Comparison of ENCODE assay signal across 22 cellular contexts in the genomic region with DNA sequence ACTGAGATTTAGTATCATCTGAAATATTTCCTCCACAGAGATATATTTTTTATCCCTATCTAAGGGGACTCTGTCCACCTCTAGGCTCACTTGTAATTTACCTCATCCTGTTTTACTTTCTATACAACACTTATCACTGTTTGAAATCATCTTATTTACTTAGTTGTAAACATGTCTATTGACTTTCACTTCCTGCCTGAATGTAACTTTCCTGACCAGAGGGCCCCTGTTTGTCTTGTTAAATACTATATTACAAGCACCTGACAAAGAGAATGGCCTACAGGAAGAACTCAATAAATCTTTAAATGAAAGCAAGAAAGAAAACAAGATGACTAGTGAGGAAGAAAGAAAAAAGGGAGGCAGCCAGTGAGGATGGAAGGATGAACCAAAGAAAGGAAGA.
DNase-seq lines count a peak whose midpoint lies in the region; ATAC-seq and TF ChIP-seq lines count a peak whose summit lies in the region.
"Had no signal": no experiment of that assay in that cellular context is flagged by ENCODE, and none has a peak within 500 bp of the region (broad histone marks: within the 10 kb centered on the region; RNA-seq: fewer than 3 reads in every experiment).

No MANE protein-coding gene starts in this region.

- H4K20me1 ChIP-seq in smooth muscle cell (ENCODE audit: low read depth) = no peaks in the 10 kb centered on the region

- H2AFZ ChIP-seq in mesenchymal stem cell (ENCODE audit: low read depth, low read length) (no peak overlapping the region), smooth muscle cell (ENCODE audit: low read depth) (no peak overlapping the region)

- H3K27ac ChIP-seq in mesenchymal stem cell (ENCODE audit: low read length, poor library complexity, severe bottlenecking) = no peak overlapping the region
- H3K27ac ChIP-seq in smooth muscle cell (ENCODE audit: low read depth) = no peak overlapping the region
- H3K27ac ChIP-seq: Peyer's patch had no signal

- no peak overlapping the region for H2BK12ac ChIP-seq in mesenchymal stem cell (ENCODE audit: low read length in 2 of 2)

- no peaks in the 10 kb centered on the region for H3K36me3 ChIP-seq in mesenchymal stem cell (ENCODE audit: control insufficient read depth in 1 of 2, insufficient read depth in 2 of 2, low read depth in 1 of 2, low read length in 2 of 2)
- H3K36me3 ChIP-seq in smooth muscle cell (ENCODE audit: low read depth) = no peaks in the 10 kb centered on the region
- H3K36me3 ChIP-seq: MG63, Peyer's patch had no signal

- no peaks in the 10 kb centered on the region for H3K79me2 ChIP-seq in smooth muscle cell (ENCODE audit: low read depth)

- H3K4me3 ChIP-seq in LNCaP clone FGC (ENCODE audit: low read depth, low read length) = no peak overlapping the region
- H3K4me3 ChIP-seq in mesenchymal stem cell (ENCODE audit: insufficient read depth in 1 of 2, low read depth in 1 of 2, low read length in 2 of 2) = no peak overlapping the region
- H3K4me3 ChIP-seq in smooth muscle cell = no peak overlapping the region
- H3K4me3 ChIP-seq: MG63, Peyer's patch had no signal

- no peak overlapping the region for H4K8ac ChIP-seq in mesenchymal stem cell (ENCODE audit: low read length)

- H2BK15ac ChIP-seq in mesenchymal stem cell (ENCODE audit: low read depth, poor library complexity, severe bottlenecking) = no peak overlapping the region

- H3K9me3 ChIP-seq in mesenchymal stem cell (ENCODE audit: control insufficient read depth, low read length) (no peaks in the 10 kb centered on the region), smooth muscle cell (replicated peaks; ENCODE audit: low read depth) (no peaks in the 10 kb centered on the region)
- H3K9me3 ChIP-seq: MG63, Peyer's patch had no signal

- H3K36me3 Mint-ChIP-seq in stimulated activated effector memory CD8-positive, alpha-beta T cell treated with anti-CD3 and anti-CD28 coated beads, Interleukin-12 subunit alpha, Interleukin-12 subunit beta, amount 100 ng/mL, for 72 hours = no peaks in the 10 kb centered on the region
- H3K36me3 Mint-ChIP-seq in HFFc6 (ENCODE audit: low read depth) = no peaks in the 10 kb centered on the region

- H3K4me3 Mint-ChIP-seq in stimulated activated effector memory CD8-positive, alpha-beta T cell treated with anti-CD3 and anti-CD28 coated beads, Interleukin-12 subunit alpha, Interleukin-12 subunit beta, amount 100 ng/mL, for 72 hours = no peak overlapping the region
- no peak overlapping the region for H3K4me3 Mint-ChIP-seq in HFFc6

- H3K4me1 ChIP-seq in mesenchymal stem cell (ENCODE audit: control insufficient read depth, insufficient read depth, low read depth, low read length) (no peaks in the 10 kb centered on the region), smooth muscle cell (ENCODE audit: low read depth) (no peaks in the 10 kb centered on the region)
- H3K4me1 ChIP-seq: Peyer's patch had no signal

- H3K9me3 Mint-ChIP-seq in stimulated activated effector memory CD8-positive, alpha-beta T cell treated with anti-CD3 and anti-CD28 coated beads, Interleukin-12 subunit alpha, Interleukin-12 subunit beta, amount 100 ng/mL, for 72 hours = peaks cover 19% of the 10 kb centered on the region
- H3K9me3 Mint-ChIP-seq in HFFc6 = peaks cover 15% of the 10 kb centered on the region

- H3K27me3 Mint-ChIP-seq in HFFc6 (ENCODE audit: insufficient read depth) = peaks cover 2% of the 10 kb centered on the region; the same call in 1 of the 2 replicates

- H3F3A ChIP-seq in smooth muscle cell (ENCODE audit: low read depth) = no peaks in the 10 kb centered on the region

- H3K9ac ChIP-seq in mesenchymal stem cell (ENCODE audit: low read length) = no peak overlapping the region
- H3K9ac ChIP-seq in smooth muscle cell (ENCODE audit: low read depth) = no peak overlapping the region

- H3K4ac ChIP-seq in mesenchymal stem cell (ENCODE audit: low read depth in 1 of 2, low read length in 2 of 2) = no peak overlapping the region

- H4K91ac ChIP-seq in mesenchymal stem cell (ENCODE audit: low read length) = no peak overlapping the region

- ATAC-seq in stimulated activated effector memory CD8-positive, alpha-beta T cell treated with anti-CD3 and anti-CD28 coated beads, Interleukin-12 subunit alpha, Interleukin-12 subunit beta, amount 100 ng/mL, for 72 hours = no peak

- no peak overlapping the region for H2BK5ac ChIP-seq in mesenchymal stem cell (ENCODE audit: low read depth, low read length, poor library complexity, severe bottlenecking)

- H3K14ac ChIP-seq in mesenchymal stem cell (ENCODE audit: low read length in 2 of 2) = no peak overlapping the region

- H3K27ac Mint-ChIP-seq in stimulated activated effector memory CD8-positive, alpha-beta T cell treated with anti-CD3 and anti-CD28 coated beads, Interleukin-12 subunit alpha, Interleukin-12 subunit beta, amount 100 ng/mL, for 72 hours = no peak overlapping the region
- H3K27ac Mint-ChIP-seq in HFFc6 = no peak overlapping the region

- no peak overlapping the region for H2AK5ac ChIP-seq in mesenchymal stem cell (ENCODE audit: low read length, severe bottlenecking)

- H3K4me2 ChIP-seq in mesenchymal stem cell (ENCODE audit: low read length, poor library complexity, severe bottlenecking) = no peak overlapping the region
- no peak overlapping the region for H3K4me2 ChIP-seq in smooth muscle cell

- H3K23ac ChIP-seq in mesenchymal stem cell (ENCODE audit: low read length in 2 of 2) = no peak overlapping the region

- H3K27me3 ChIP-seq in mesenchymal stem cell (ENCODE audit: control insufficient read depth in 1 of 2, insufficient read depth in 1 of 2, low read length in 2 of 2) = no peaks in the 10 kb centered on the region
- no peaks in the 10 kb centered on the region for H3K27me3 ChIP-seq in smooth muscle cell (ENCODE audit: low read depth)
- H3K27me3 ChIP-seq: MG63, Peyer's patch had no signal

- no peak overlapping the region for H2BK120ac ChIP-seq in mesenchymal stem cell (ENCODE audit: low read depth, low read length)

- TF ChIP-seq CTCF in LNCaP clone FGC (IDR thresholded peaks at IDR 0.05; ENCODE audit: control insufficient read depth, extremely low read depth, insufficient read depth) (no peak), HFFc6 (IDR thresholded peaks at IDR 0.05) (no peak), smooth muscle cell (IDR thresholded peaks at IDR 0.05; ENCODE audit: borderline replicate concordance, insufficient read depth, poor library complexity, severe bottlenecking) (no peak)

- no peaks in the 10 kb centered on the region for H3K79me1 ChIP-seq in mesenchymal stem cell (replicated peaks; ENCODE audit: low read length, poor library complexity, severe bottlenecking)

- H3K18ac ChIP-seq in mesenchymal stem cell (ENCODE audit: low read depth in 1 of 2, low read length in 2 of 2) = no peak overlapping the region

- DNase-seq in DMS53 treated with DMSO at 0.1 percent for 48 hours (lab: John Stamatoyannopoulos, UW; ENCODE audit: unreplicated experiment) (peak; percentile 53), LNCaP clone FGC (ENCODE audit: low read depth) (peak; percentile 84), NCI-H510A treated with DMSO at 0.1 percent for 48 hours (lab: John Stamatoyannopoulos, UW) (peak; percentile 41), mesenchymal stem cell (peak; percentile 9), A172 (ENCODE audit: low spot score) (no peak), HFFc6 (no peak), smooth muscle cell (lab: John Stamatoyannopoulos, UW; ENCODE audit: unreplicated experiment) (no peak)
- no peak for DNase-seq in stimulated activated effector memory CD8-positive, alpha-beta T cell treated with anti-CD3 and anti-CD28 coated beads, Interleukin-12 subunit alpha, Interleukin-12 subunit beta, amount 100 ng/mL, for 72 hours (ENCODE audit: low spot score in 2 of 2)
- DNase-seq: DND-41, H7, KBM-7, MG63, NCI-H1048, NCI-H1417, NCI-H187, NCI-H2081 treated with DMSO at 0.1 percent for 48 hours, NCI-H2171, NCI-H226, NCI-H524 treated with DMSO at 0.1 percent for 48 hours, Peyer's patch, SHP77 treated with DMSO at 0.1 percent for 48 hours, T-helper 1 cell had no signal

- no peaks in the 10 kb centered on the region for H3K4me1 Mint-ChIP-seq in stimulated activated effector memory CD8-positive, alpha-beta T cell treated with anti-CD3 and anti-CD28 coated beads, Interleukin-12 subunit alpha, Interleukin-12 subunit beta, amount 100 ng/mL, for 72 hours
- H3K4me1 Mint-ChIP-seq in HFFc6 (ENCODE audit: low read depth) = no peaks in the 10 kb centered on the region

Comparison
In these comparisons a context has a peak if more than half of its experiments do, and no peak if none do; other contexts are left out.
1. DNase-seq: peak in DMS53 treated with DMSO at 0.1 percent for 48 hours (single experiment), LNCaP clone FGC (single experiment), NCI-H510A treated with DMSO at 0.1 percent for 48 hours (single experiment) and mesenchymal stem cell (single experiment); none in stimulated activated effector memory CD8-positive, alpha-beta T cell treated with anti-CD3 and anti-CD28 coated beads, Interleukin-12 subunit alpha, Interleukin-12 subunit beta, amount 100 ng/mL, for 72 hours (0 of 2), A172 (single experiment), HFFc6 (single experiment) and smooth muscle cell (single experiment).